ENCODE assay signal across 11 cellular contexts in the genomic region with DNA sequence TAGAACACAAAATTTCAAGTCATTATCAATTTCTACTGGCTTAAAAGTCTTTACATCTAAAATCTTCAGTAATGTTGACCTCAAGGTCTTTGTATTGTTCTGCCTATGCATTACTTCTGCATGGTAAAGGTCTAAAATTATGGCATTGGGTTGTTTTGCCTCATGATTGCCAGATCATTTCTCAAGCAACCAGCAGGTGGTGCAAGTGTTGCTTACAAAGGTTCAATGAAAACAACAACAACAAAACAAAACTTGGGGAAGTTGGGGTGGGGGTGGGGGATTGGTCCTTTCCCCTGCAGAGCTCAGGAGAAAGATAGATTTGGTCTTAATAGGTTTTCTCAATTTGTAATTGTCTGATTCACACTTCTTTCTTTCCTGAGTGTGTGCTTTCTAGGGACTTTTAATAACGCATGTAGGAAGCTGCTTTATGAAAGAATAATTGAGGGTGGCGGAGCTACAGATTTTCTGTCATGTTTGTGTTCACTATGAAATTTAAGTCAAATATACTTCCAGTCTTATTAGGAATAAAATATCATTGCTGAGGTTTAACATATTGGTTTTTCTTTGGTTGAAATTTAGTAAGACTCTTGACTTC.
DNase-seq lines count a peak whose midpoint lies in the region; ATAC-seq and TF ChIP-seq lines count a peak whose summit lies in the region.
"Had no signal": no experiment of that assay in that cellular context is flagged by ENCODE, and none has a peak within 500 bp of the region (broad histone marks: within the 10 kb centered on the region; RNA-seq: fewer than 3 reads in every experiment).

No MANE protein-coding gene starts in this region.

- H3K9me3 Mint-ChIP-seq in MCF 10A (ENCODE audit: unreplicated experiment): no peaks in the 10 kb centered on the region
- H3K9me3 Mint-ChIP-seq in type B pancreatic cell: no peaks in the 10 kb centered on the region
- H3K9me3 Mint-ChIP-seq: activated naive CD4-positive, alpha-beta T cell treated with anti-CD3 and anti-CD28 coated beads, Interleukin-2, amount 50 U/mL, for 24 hours; CD4-positive, CD25-positive, alpha-beta regulatory T cell had no signal

- H3K27me3 Mint-ChIP-seq in MCF 10A (ENCODE audit: insufficient read depth, unreplicated experiment) (peaks cover 66% of the 10 kb centered on the region), type B pancreatic cell (no peaks in the 10 kb centered on the region)
- H3K27me3 Mint-ChIP-seq: activated naive CD4-positive, alpha-beta T cell treated with anti-CD3 and anti-CD28 coated beads, Interleukin-2, amount 50 U/mL, for 24 hours; CD4-positive, CD25-positive, alpha-beta regulatory T cell had no signal

- H3K4me1 ChIP-seq in breast epithelium (no peaks in the 10 kb centered on the region), OCI-LY7 (ENCODE audit: insufficient read depth, low read length, poor library complexity, severe bottlenecking) (no peaks in the 10 kb centered on the region)
- H3K4me1 ChIP-seq: SJCRH30 had no signal

- no peak overlapping the region for H3K27ac Mint-ChIP-seq in MCF 10A (ENCODE audit: low read depth, unreplicated experiment)
- no peak overlapping the region for H3K27ac Mint-ChIP-seq in type B pancreatic cell
- H3K27ac Mint-ChIP-seq: activated naive CD4-positive, alpha-beta T cell treated with anti-CD3 and anti-CD28 coated beads, Interleukin-2, amount 50 U/mL, for 24 hours; CD4-positive, CD25-positive, alpha-beta regulatory T cell had no signal

- CTCF ChIA-PET in MCF 10A (lab: Yijun Ruan, JAX): interaction anchor here (0.6 to 1.0 kb wide), 8 partner anchors 9 to 800 kb away, joined by 3 to 4 read pairs (median 3); no protein-coding TSS in a partner anchor
- CTCF ChIA-PET in OCI-LY7 (lab: Charles Lee; ENCODE audit: unreplicated experiment): no interaction called here

- peaks cover 0 to 37% of the 10 kb centered on the region in 2 donors for H3K27me3 ChIP-seq in breast epithelium
- H3K27me3 ChIP-seq: SJCRH30 had no signal

- H3K36me3 Mint-ChIP-seq in MCF 10A (ENCODE audit: insufficient read depth, unreplicated experiment) (peaks cover 50% of the 10 kb centered on the region), type B pancreatic cell (peaks cover 36% of the 10 kb centered on the region)
- H3K36me3 Mint-ChIP-seq: activated naive CD4-positive, alpha-beta T cell treated with anti-CD3 and anti-CD28 coated beads, Interleukin-2, amount 50 U/mL, for 24 hours; CD4-positive, CD25-positive, alpha-beta regulatory T cell had no signal

- H3K27ac ChIP-seq in breast epithelium (no peak overlapping the region), OCI-LY7 (ENCODE audit: low read depth, low read length, poor library complexity, severe bottlenecking) (no peak overlapping the region)
- H3K27ac ChIP-seq: SJCRH30 had no signal

- TF ChIP-seq CTCF in MCF 10A (IDR thresholded peaks at IDR 0.05; ENCODE audit: unreplicated experiment): peak; percentile 36
- no peak for TF ChIP-seq CTCF in breast epithelium (IDR thresholded peaks at IDR 0.05)
- peak; percentile 61 for TF ChIP-seq CTCF in OCI-LY7 (conservative IDR thresholded peaks at IDR 0.05; ENCODE audit: low read length)
- TF ChIP-seq CTCF in fibroblast of the aortic adventitia (IDR thresholded peaks at IDR 0.05; ENCODE audit: insufficient read depth, low read length): peak; percentile 39
- peak; percentile 70 for TF ChIP-seq CTCF in type B pancreatic cell (conservative IDR thresholded peaks at IDR 0.05)

- ATAC-seq in GM18498 (IDR thresholded peaks at IDR 0.05; ENCODE audit: unreplicated experiment): no peak

- H2AFZ ChIP-seq in OCI-LY7 (ENCODE audit: low read length): no peak overlapping the region

- TF ChIP-seq POLR2A in breast epithelium (IDR thresholded peaks at IDR 0.05): no peak

- DNase-seq in MCF 10A (ENCODE audit: unreplicated experiment) (peak; percentile 26), breast epithelium (ENCODE audit: low spot score in 2 of 2) (no peak), OCI-LY7 (ENCODE audit: low spot score) (peak; percentile 1), fibroblast of the aortic adventitia (ENCODE audit: low read depth) (no peak), type B pancreatic cell (ENCODE audit: extremely low spot score, unreplicated experiment) (no peak), kidney glomerular epithelial cell (lab: John Stamatoyannopoulos, UW) (no peak), COLO668 (lab: John Stamatoyannopoulos, UW; ENCODE audit: unreplicated experiment) (no peak)

- BruUV-seq in MCF 10A (replicated peaks; lab: Mats Ljungman, UMichigan): no TSS peak
- no TSS peak for BruUV-seq in OCI-LY7 (replicated peaks; lab: Mats Ljungman, UMichigan)

- no peak overlapping the region for H3K4me3 Mint-ChIP-seq in MCF 10A (ENCODE audit: unreplicated experiment)
- no peak overlapping the region for H3K4me3 Mint-ChIP-seq in type B pancreatic cell
- H3K4me3 Mint-ChIP-seq: activated naive CD4-positive, alpha-beta T cell treated with anti-CD3 and anti-CD28 coated beads, Interleukin-2, amount 50 U/mL, for 24 hours; CD4-positive, CD25-positive, alpha-beta regulatory T cell had no signal

- H3K4me2 ChIP-seq in OCI-LY7 (ENCODE audit: low read length): no peak overlapping the region

- H3K9me2 ChIP-seq in OCI-LY7 (ENCODE audit: insufficient read depth, low read length): no peaks in the 10 kb centered on the region

- intact Hi-C loops in MCF 10A (cut with micrococcal nuclease): no loop called here
- intact Hi-C loops in breast epithelium (cut with DNase I; ENCODE audit: low total_unique reads): no loop called here
- intact Hi-C loops in OCI-LY7 (cut with micrococcal nuclease; ENCODE audit: unreplicated experiment): no loop called here

- no peaks in the 10 kb centered on the region for H3K79me2 ChIP-seq in OCI-LY7 (ENCODE audit: insufficient read depth, low read depth, low read length)

- H3K4me1 Mint-ChIP-seq in MCF 10A (ENCODE audit: insufficient read depth, unreplicated experiment): no peaks in the 10 kb centered on the region
- peaks cover 9% of the 10 kb centered on the region for H3K4me1 Mint-ChIP-seq in type B pancreatic cell (ENCODE audit: unreplicated experiment)
- H3K4me1 Mint-ChIP-seq: activated naive CD4-positive, alpha-beta T cell treated with anti-CD3 and anti-CD28 coated beads, Interleukin-2, amount 50 U/mL, for 24 hours; CD4-positive, CD25-positive, alpha-beta regulatory T cell had no signal

- H4K20me1 ChIP-seq in OCI-LY7 (ENCODE audit: insufficient read depth, low read length): no peaks in the 10 kb centered on the region

- POLR2A ChIA-PET in MCF 10A (lab: Yijun Ruan, JAX): no interaction called here
- POLR2A ChIA-PET in OCI-LY7 (lab: Charles Lee): no interaction called here

- H3K4me3 ChIP-seq in breast epithelium (no peak overlapping the region), OCI-LY7 (ENCODE audit: low read depth, low read length, poor library complexity, severe bottlenecking) (no peak overlapping the region), fibroblast of the aortic adventitia (ENCODE audit: low read depth, low read length) (no peak overlapping the region)
- H3K4me3 ChIP-seq: SJCRH30 had no signal

- H3K36me3 ChIP-seq in breast epithelium (no peaks in the 10 kb centered on the region), OCI-LY7 (ENCODE audit: insufficient read depth, low read length) (no peaks in the 10 kb centered on the region)
- H3K36me3 ChIP-seq: SJCRH30 had no signal

- no peaks in the 10 kb centered on the region for H3K9me3 ChIP-seq in breast epithelium
- H3K9me3 ChIP-seq in OCI-LY7 (ENCODE audit: low read length): no peaks in the 10 kb centered on the region
- H3K9me3 ChIP-seq: SJCRH30 had no signal

Comparison
In these comparisons a context has a peak if more than half of its experiments do, and no peak if none do; other contexts are left out.
1. DNase-seq: peak in MCF 10A (single experiment) and OCI-LY7 (single experiment); none in breast epithelium (0 of 2), fibroblast of the aortic adventitia (single experiment), type B pancreatic cell (single experiment), kidney glomerular epithelial cell (single experiment) and COLO668 (single experiment).
2. CTCF ChIP-seq: peak in MCF 10A (single experiment), OCI-LY7 (single experiment), fibroblast of the aortic adventitia (single experiment) and type B pancreatic cell (single experiment); none in breast epithelium (0 of 3).